In the genomic region with DNA sequence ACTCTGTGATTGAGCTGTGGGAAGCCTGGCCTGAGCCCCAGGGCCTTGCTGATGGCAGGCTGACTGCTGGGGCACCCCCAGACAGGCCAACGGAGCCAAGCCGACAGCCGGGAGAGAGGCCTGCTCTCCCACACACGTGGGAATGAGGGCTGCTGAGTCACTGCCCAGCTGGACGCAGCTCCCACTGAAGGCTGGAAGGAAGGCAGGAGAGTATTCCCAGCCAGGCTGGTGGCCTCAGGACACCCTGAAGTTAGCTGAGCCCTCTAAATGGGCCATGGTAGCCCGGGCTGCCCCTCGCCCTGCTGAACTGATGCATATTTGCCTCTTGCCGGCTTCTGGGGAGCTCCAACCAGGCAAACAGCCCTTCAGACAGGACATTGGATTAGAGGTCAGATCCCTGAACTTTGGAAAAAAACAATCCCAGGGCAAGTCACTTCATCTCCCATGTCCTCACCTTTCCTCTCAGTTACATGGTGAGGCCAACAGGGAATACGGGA, we compare ENCODE assay signal across 8 cellular contexts.
DNase-seq lines count a peak whose midpoint lies in the region; ATAC-seq and TF ChIP-seq lines count a peak whose summit lies in the region.

No MANE protein-coding gene starts in this region.

- no peaks in the 10 kb centered on the region for H3K36me3 ChIP-seq in upper lobe of right lung

- peak overlapping the region; percentile 71 to 74 for H3K27ac ChIP-seq in coronary artery
- H3K27ac ChIP-seq in upper lobe of right lung, result peak overlapping the region; percentile 45

- no peaks in the 10 kb centered on the region for H3K27me3 ChIP-seq in upper lobe of right lung

- ATAC-seq in upper lobe of right lung (peak; percentile 61), GM21619 (IDR thresholded peaks at IDR 0.05; ENCODE audit: unreplicated experiment) (no peak)

- DNase-seq in HuH-7.5 (ENCODE audit: low spot score) (peak; percentile 47), coronary artery (ENCODE audit: low spot score) (peak; percentile 89), lung microvascular endothelial cell (ENCODE audit: low read depth in 2 of 2) (peak; percentile 33 to 80), upper lobe of right lung (peak; percentile 72), NAMALWA (ENCODE audit: low spot score) (no peak), NCI-H446 treated with DMSO at 0.1 percent for 48 hours (lab: John Stamatoyannopoulos, UW) (no peak)
- no peak for DNase-seq in activated CD4-positive, alpha-beta T cell treated with anti-CD3 and anti-CD28 coated beads, Interleukin-2, amount 50 U/mL, for 1 hour

- H3K9me3 ChIP-seq in upper lobe of right lung, result no peaks in the 10 kb centered on the region

- peaks cover 19% of the 10 kb centered on the region for H3K4me1 ChIP-seq in upper lobe of right lung

- no peak overlapping the region for H3K4me3 ChIP-seq in coronary artery
- H3K4me3 ChIP-seq in upper lobe of right lung, result no peak overlapping the region

- TF ChIP-seq CTCF in coronary artery (IDR thresholded peaks at IDR 0.05), result no peak
- no peak for TF ChIP-seq CTCF in upper lobe of right lung (IDR thresholded peaks at IDR 0.05)

- intact Hi-C loops in upper lobe of right lung (cut with DNase I), result no loop called here

Comparison
In these comparisons a context has a peak if more than half of its experiments do, and no peak if none do; other contexts are left out.
1. DNase-seq: peak in HuH-7.5 (single experiment), coronary artery (single experiment), lung microvascular endothelial cell (2 of 2) and upper lobe of right lung (single experiment); none in NAMALWA (single experiment), activated CD4-positive, alpha-beta T cell treated with anti-CD3 and anti-CD28 coated beads, Interleukin-2, amount 50 U/mL, for 1 hour (single experiment) and NCI-H446 treated with DMSO at 0.1 percent for 48 hours (single experiment).